13 cellular contexts compared by ENCODE assay signal in the genomic region with DNA sequence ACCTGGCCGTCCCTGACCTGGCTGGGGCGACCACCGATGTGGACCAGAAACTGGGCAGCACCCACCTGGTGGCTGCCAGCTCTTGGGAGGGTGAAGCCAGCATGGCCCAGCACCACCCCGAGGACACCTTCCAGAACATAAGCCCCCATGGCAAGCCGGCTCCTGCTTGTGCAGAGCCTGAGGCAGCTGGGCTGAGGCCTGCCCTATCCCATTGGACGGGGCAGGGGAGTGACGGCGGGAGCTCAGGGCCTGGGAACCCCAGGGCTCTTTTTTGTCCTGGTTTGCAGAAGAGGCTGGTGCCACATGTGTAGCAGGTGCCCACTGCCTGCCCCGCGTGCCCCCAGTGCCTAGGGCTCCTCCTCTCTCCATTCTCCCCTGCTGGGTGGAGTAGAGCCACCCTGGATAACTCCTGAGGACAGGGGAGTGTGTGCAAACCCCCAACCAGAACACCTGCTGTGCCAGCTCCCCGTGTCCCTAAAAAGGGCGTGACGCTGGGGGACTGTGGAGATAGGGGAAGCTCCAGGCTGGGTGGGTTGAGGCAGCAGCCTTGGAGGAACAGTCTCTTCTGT. TPM values are rescaled to one million over a fixed set of nuclear protein-coding genes. Genes with fewer than 3 reads are reported as not detected.
DNase-seq lines count a peak whose midpoint lies in the region; ATAC-seq and TF ChIP-seq lines count a peak whose summit lies in the region.
"Had no signal": no experiment of that assay in that cellular context is flagged by ENCODE, and none has a peak within 500 bp of the region (broad histone marks: within the 10 kb centered on the region; RNA-seq: fewer than 3 reads in every experiment).

No MANE protein-coding gene starts in this region.

- H3K9ac ChIP-seq in liver (ENCODE audit: low read depth in 1 of 2, low read length in 2 of 2): peak overlapping the region; percentile 32 to 53

- H3K9me3 ChIP-seq in liver (ENCODE audit: control insufficient read depth in 4 of 4, low read length in 3 of 4) (no peaks in the 10 kb centered on the region), spleen (no peaks in the 10 kb centered on the region)
- H3K9me3 ChIP-seq: testis had no signal

- H3K27me3 ChIP-seq in liver (ENCODE audit: control insufficient read depth in 4 of 4, insufficient read depth in 4 of 4, low read length in 3 of 4): no peaks in the 10 kb centered on the region
- H3K27me3 ChIP-seq in spleen (replicated peaks in 1 of 7): peaks cover 0 to 77% (median 0%) of the 10 kb centered on the region in 7 donors
- H3K27me3 ChIP-seq: testis had no signal

- H3K4me1 Mint-ChIP-seq in Calu3 (ENCODE audit: low read depth, unreplicated experiment) (peaks cover 18% of the 10 kb centered on the region), chondrocyte (ENCODE audit: low read depth) (peaks cover 29% of the 10 kb centered on the region)
- H3K4me1 Mint-ChIP-seq: naive B cell had no signal

- 91% methylated on average over 13 of the region's 13 CpGs for WGBS in liver
- 77 to 87% (median 83%) methylated on average over 10 to 13 of the region's 13 CpGs for WGBS in spleen, 5 donors

- no peak for ATAC-seq in GM18519 (IDR thresholded peaks at IDR 0.05; ENCODE audit: low FRiP score, unreplicated experiment)

- H3K27ac ChIP-seq in liver (ENCODE audit: low read depth in 1 of 2, low read length in 2 of 2) (peak overlapping the region; percentile 33 to 84), spleen (peak overlapping the region in 5 of 8 donors; percentile 45 to 82 (median 69))

- H3K36me3 Mint-ChIP-seq in Calu3 (ENCODE audit: insufficient read depth, unreplicated experiment) (peaks cover 43% of the 10 kb centered on the region), chondrocyte (ENCODE audit: low read depth) (peaks cover 1% of the 10 kb centered on the region)
- H3K36me3 Mint-ChIP-seq: naive B cell had no signal

- H3K4me3 ChIP-seq in liver (ENCODE audit: low read depth in 1 of 3, low read length in 3 of 3): no peak overlapping the region
- no peak overlapping the region for H3K4me3 ChIP-seq in spleen
- H3K4me3 ChIP-seq: testis had no signal

- H3K4me3 Mint-ChIP-seq in Calu3 (ENCODE audit: low read depth, unreplicated experiment) (peak overlapping the region; percentile 60), chondrocyte (ENCODE audit: unreplicated experiment) (no peak overlapping the region)

- DNase-seq in Calu3 (no peak), chondrocyte (ENCODE audit: low spot score) (no peak), spleen (peak; percentile 75), SIG-M5 treated with dmso at 0.1 percent for 504 hours (lab: John Stamatoyannopoulos, UW; ENCODE audit: unreplicated experiment) (no peak), COLO668 (lab: John Stamatoyannopoulos, UW; ENCODE audit: unreplicated experiment) (no peak)
- DNase-seq in effector CD4-positive, alpha-beta T cell: no peak
- DNase-seq: activated T-cell treated with anti-CD3 and anti-CD28 coated beads for 4 hours, dermis blood vessel endothelial cell, DMS153, naive B cell had no signal

- peak overlapping the region; percentile 75 for H3K27ac Mint-ChIP-seq in Calu3 (ENCODE audit: unreplicated experiment)
- peak overlapping the region; percentile 98 for H3K27ac Mint-ChIP-seq in chondrocyte (ENCODE audit: unreplicated experiment)

- no peak for TF ChIP-seq RAD21 in liver (IDR thresholded peaks at IDR 0.05)

- intact Hi-C loops in Calu3 (cut with micrococcal nuclease; ENCODE audit: unreplicated experiment) (no loop called here), spleen (cut with DNase I; ENCODE audit: low total_unique reads) (no loop called here)

- TF ChIP-seq CTCF in Calu3 (IDR thresholded peaks at IDR 0.05; ENCODE audit: unreplicated experiment): no peak
- TF ChIP-seq CTCF in chondrocyte (IDR thresholded peaks at IDR 0.05): no peak
- TF ChIP-seq CTCF in liver (IDR thresholded peaks at IDR 0.05; ENCODE audit: low read depth, low read length, missing input control): no peak
- TF ChIP-seq CTCF in spleen (IDR thresholded peaks at IDR 0.05 in 8 of 11, conservative IDR thresholded peaks at IDR 0.05 in 3 of 11): no peak

- CTCF ChIA-PET in Calu3 (lab: Charles Lee): interaction anchor here (1.0 to 4.0 kb wide), 3 partner anchors 12 to 14 kb away, joined by 5 to 44 read pairs (median 5); no protein-coding TSS in a partner anchor

- H3K27me3 Mint-ChIP-seq in Calu3 (ENCODE audit: unreplicated experiment): no peaks in the 10 kb centered on the region
- no peaks in the 10 kb centered on the region for H3K27me3 Mint-ChIP-seq in chondrocyte (ENCODE audit: low read depth)

- H3K4me1 ChIP-seq in liver (ENCODE audit: control insufficient read depth in 4 of 4, insufficient read depth in 4 of 4, low read length in 3 of 4) (peaks cover 3 to 23% (median 14%) of the 10 kb centered on the region in 4 donors), spleen (peaks cover 4 to 53% (median 31%) of the 10 kb centered on the region in 6 donors)

- no peaks in the 10 kb centered on the region for H3K9me3 Mint-ChIP-seq in Calu3 (ENCODE audit: low read depth, unreplicated experiment)
- no peaks in the 10 kb centered on the region for H3K9me3 Mint-ChIP-seq in chondrocyte (ENCODE audit: low read depth)
- H3K9me3 Mint-ChIP-seq: naive B cell had no signal

- H3K36me3 ChIP-seq in liver (ENCODE audit: control insufficient read depth in 4 of 4, insufficient read depth in 3 of 4, low read depth in 1 of 4, low read length in 3 of 4) (no peaks in the 10 kb centered on the region), spleen (peaks cover 0 to 58% (median 3%) of the 10 kb centered on the region in 6 donors)

- BruUV-seq in Calu3 (replicated peaks; lab: Mats Ljungman, UMichigan): no TSS peak

- TF ChIP-seq POLR2A in spleen (IDR thresholded peaks at IDR 0.05): no peak

TF ChIP-seq in liver, 16 proteins besides CTCF, POLR2A, EP300 and RAD21 (continues in another document):
- no peak for TF ChIP-seq FOXA1 (IDR thresholded peaks at IDR 0.05)
- no peak for TF ChIP-seq HNF4A (conservative IDR thresholded peaks at IDR 0.05)
- TF ChIP-seq GABPA (IDR thresholded peaks at IDR 0.05 in 1 of 2, conservative IDR thresholded peaks at IDR 0.05 in 1 of 2): no peak
- TF ChIP-seq MAX (IDR thresholded peaks at IDR 0.05): no peak
- TF ChIP-seq HNF4G (IDR thresholded peaks at IDR 0.05): no peak
- TF ChIP-seq FOXA2 (IDR thresholded peaks at IDR 0.05): no peak
- no peak for TF ChIP-seq YY1 (IDR thresholded peaks at IDR 0.05)
- no peak for TF ChIP-seq SP1 (IDR thresholded peaks at IDR 0.05)
- TF ChIP-seq RXRA (IDR thresholded peaks at IDR 0.05): no peak
- TF ChIP-seq, protein P1, sequence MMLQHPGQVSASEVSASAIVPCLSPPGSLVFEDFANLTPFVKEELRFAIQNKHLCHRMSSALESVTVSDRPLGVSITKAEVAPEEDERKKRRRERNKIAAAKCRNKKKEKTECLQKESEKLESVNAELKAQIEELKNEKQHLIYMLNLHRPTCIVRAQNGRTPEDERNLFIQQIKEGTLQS (IDR thresholded peaks at IDR 0.05): no peak
- no peak for TF ChIP-seq EGR1 (IDR thresholded peaks at IDR 0.05; ENCODE audit: low read depth in 2 of 2)
- TF ChIP-seq JUND (IDR thresholded peaks at IDR 0.05): no peak
- TF ChIP-seq, protein P2, sequence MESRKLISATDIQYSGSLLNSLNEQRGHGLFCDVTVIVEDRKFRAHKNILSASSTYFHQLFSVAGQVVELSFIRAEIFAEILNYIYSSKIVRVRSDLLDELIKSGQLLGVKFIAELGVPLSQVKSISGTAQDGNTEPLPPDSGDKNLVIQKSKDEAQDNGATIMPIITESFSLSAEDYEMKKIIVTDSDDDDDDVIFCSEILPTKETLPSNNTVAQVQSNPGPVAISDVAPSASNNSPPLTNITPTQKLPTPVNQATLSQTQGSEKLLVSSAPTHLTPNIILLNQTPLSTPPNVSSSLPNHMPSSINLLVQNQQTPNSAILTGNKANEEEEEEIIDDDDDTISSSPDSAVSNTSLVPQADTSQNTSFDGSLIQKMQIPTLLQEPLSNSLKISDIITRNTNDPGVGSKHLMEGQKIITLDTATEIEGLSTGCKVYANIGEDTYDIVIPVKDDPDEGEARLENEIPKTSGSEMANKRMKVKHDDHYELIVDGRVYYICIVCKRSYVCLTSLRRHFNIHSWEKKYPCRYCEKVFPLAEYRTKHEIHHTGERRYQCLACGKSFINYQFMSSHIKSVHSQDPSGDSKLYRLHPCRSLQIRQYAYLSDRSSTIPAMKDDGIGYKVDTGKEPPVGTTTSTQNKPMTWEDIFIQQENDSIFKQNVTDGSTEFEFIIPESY (IDR thresholded peaks at IDR 0.05): no peak
- TF ChIP-seq TAF1 (conservative IDR thresholded peaks at IDR 0.05): no peak

RNA-seq across cellular contexts. Expression of gene DUSP8, which starts 12.0 kb away (rescaled TPM):
- 12.1 and 14.0 TPM in 2 replicates for total RNA-seq in Calu3 (2022)
- total RNA-seq in chondrocyte: 6.9 to 12.6 TPM (median 12.1 TPM) in 3 replicates
- total RNA-seq in liver: under 1 TPM; 0.09 to 0.33 TPM
- polyA plus RNA-seq in liver: under 1 TPM; 0.06 to 0.33 TPM
- total RNA-seq in spleen: 10 to 100 TPM in 1 of 7 donors, 1 to 10 TPM in 6; 1.4 to 18.4 (median 3.1) TPM
- polyA plus RNA-seq in spleen: 1 to 10 TPM in 1 of 3 donors, under 1 TPM in 2; 0.38 to 3.2 (median 0.87) TPM

RNA-seq across cellular contexts. Expression of gene KRTAP5-1, which starts 25.0 kb away (rescaled TPM):
- total RNA-seq in Calu3 (2022): not detected in 2 replicates
- total RNA-seq in chondrocyte: not detected in 3 replicates
- total RNA-seq in liver: not detected
- polyA plus RNA-seq in liver: not detected
- not detected for total RNA-seq in spleen
- not detected for polyA plus RNA-seq in spleen
- total RNA-seq: dermis blood vessel endothelial cell, testis had no signal

RNA-seq across cellular contexts. Expression of gene KRTAP5-2, which starts 38.0 kb away (rescaled TPM):
- total RNA-seq in Calu3 (2022) (not detected in 2 replicates), chondrocyte (not detected in 3 replicates), liver (not detected), spleen (not detected)
- polyA plus RNA-seq in liver (under 1 TPM in 1 of 2 donors, not detected in 1; 0.08 TPM), spleen (not detected)
- total RNA-seq: dermis blood vessel endothelial cell, testis had no signal

RNA-seq across cellular contexts. Expression of gene KRTAP5-3, which starts 48.2 kb away (rescaled TPM):
- not detected in 2 replicates for total RNA-seq in Calu3 (2022)
- total RNA-seq in chondrocyte: not detected in 3 replicates
- not detected for total RNA-seq in liver
- polyA plus RNA-seq in liver: not detected
- not detected for total RNA-seq in spleen
- not detected for polyA plus RNA-seq in spleen
- total RNA-seq: dermis blood vessel endothelial cell, testis had no signal
